Comparison of ENCODE assay signal across 13 cellular contexts in the genomic region with DNA sequence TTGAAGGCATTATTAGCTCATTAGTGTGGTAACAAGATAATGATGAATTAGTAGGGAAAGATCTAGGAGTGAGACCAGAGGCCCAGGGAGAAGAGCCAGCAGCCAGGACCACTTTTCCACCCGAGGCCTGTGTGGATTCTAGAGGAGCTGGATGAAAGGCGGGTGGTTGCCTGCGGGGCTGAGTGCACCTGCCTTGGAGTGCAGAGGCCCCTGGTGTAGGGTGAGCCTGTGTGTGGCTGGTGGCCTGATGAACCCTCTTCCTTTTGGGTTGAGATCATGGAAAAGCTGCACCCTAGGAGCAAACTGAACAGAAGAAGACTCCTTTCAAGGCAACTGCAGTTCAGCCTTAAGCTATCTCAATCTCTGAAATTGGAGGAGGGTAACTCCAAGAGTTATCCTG. TPM values are rescaled to one million over a fixed set of nuclear protein-coding genes. Genes with fewer than 3 reads are reported as not detected.
DNase-seq lines count a peak whose midpoint lies in the region; ATAC-seq, FAIRE-seq and TF ChIP-seq lines count a peak whose summit lies in the region.
"Had no signal": no experiment of that assay in that cellular context is flagged by ENCODE, and none has a peak within 500 bp of the region (broad histone marks: within the 10 kb centered on the region; RNA-seq: fewer than 3 reads in every experiment).

No MANE protein-coding gene starts in this region.

- no peak overlapping the region for H2AFZ ChIP-seq in neural progenitor cell (replicated peaks)

- H3K27me3 ChIP-seq in neural progenitor cell = no peaks in the 10 kb centered on the region

- peak; percentile 11 for DNase-seq in NCI-H146 treated with DMSO at 0.1 percent for 48 hours (lab: John Stamatoyannopoulos, UW; ENCODE audit: unreplicated experiment)
- DNase-seq in choroid plexus epithelial cell (ENCODE audit: low read depth) = no peak
- peak; percentile 52 for DNase-seq in neural progenitor cell (ENCODE audit: low spot score)
- no peak for DNase-seq in frontal cortex (ENCODE audit: low spot score in 2 of 2)
- no peak for DNase-seq in NCI-H2196 treated with DMSO at 0.1 percent for 48 hours (lab: John Stamatoyannopoulos, UW; ENCODE audit: unreplicated experiment)
- no peak for DNase-seq in stimulated activated naive B cell treated with anti-CD40 and anti-IgM and Interleukin-4, amounts not matched to agents 10 μg/mL and 1 μg/mL and 100 μg/mL, for 72 hours
- DNase-seq: activated T-cell treated with anti-CD3 and anti-CD28 coated beads, Interleukin-2, amount 50 U/mL, for 72 hours had no signal

- no peaks in the 10 kb centered on the region for H3K9me3 Mint-ChIP-seq in neural progenitor cell
- H3K9me3 Mint-ChIP-seq in stimulated activated naive B cell treated with anti-CD40 and anti-IgM and Interleukin-4, amounts not matched to agents 10 μg/mL and 1 μg/mL and 100 μg/mL, for 72 hours = no peaks in the 10 kb centered on the region
- H3K9me3 Mint-ChIP-seq: activated T-cell treated with anti-CD3 and anti-CD28 coated beads, Interleukin-2, amount 50 U/mL, for 72 hours had no signal

- H3K79me2 ChIP-seq in neural progenitor cell (ENCODE audit: low read depth) = no peaks in the 10 kb centered on the region

- FAIRE-seq in frontal cortex (lab: Jason Lieb, UNC) = no peak
- FAIRE-seq: TTC549 had no signal

- H3K4me1 Mint-ChIP-seq in neural progenitor cell = peaks cover 8% of the 10 kb centered on the region
- H3K4me1 Mint-ChIP-seq in stimulated activated naive B cell treated with anti-CD40 and anti-IgM and Interleukin-4, amounts not matched to agents 10 μg/mL and 1 μg/mL and 100 μg/mL, for 72 hours = no peaks in the 10 kb centered on the region

- H3K27ac Mint-ChIP-seq in neural progenitor cell = no peak overlapping the region
- H3K27ac Mint-ChIP-seq in stimulated activated naive B cell treated with anti-CD40 and anti-IgM and Interleukin-4, amounts not matched to agents 10 μg/mL and 1 μg/mL and 100 μg/mL, for 72 hours = no peak overlapping the region
- H3K27ac Mint-ChIP-seq: activated T-cell treated with anti-CD3 and anti-CD28 coated beads, Interleukin-2, amount 50 U/mL, for 72 hours had no signal

- H3K9me3 ChIP-seq in neural progenitor cell (ENCODE audit: low read depth) = no peaks in the 10 kb centered on the region
- H3K9me3 ChIP-seq: HAP-1 had no signal

- H4K20me1 ChIP-seq in neural progenitor cell (ENCODE audit: low read depth) = no peaks in the 10 kb centered on the region

- H3K36me3 Mint-ChIP-seq in neural progenitor cell = no peaks in the 10 kb centered on the region
- no peaks in the 10 kb centered on the region for H3K36me3 Mint-ChIP-seq in stimulated activated naive B cell treated with anti-CD40 and anti-IgM and Interleukin-4, amounts not matched to agents 10 μg/mL and 1 μg/mL and 100 μg/mL, for 72 hours

- H3K4me3 Mint-ChIP-seq in neural progenitor cell = no peak overlapping the region
- H3K4me3 Mint-ChIP-seq in stimulated activated naive B cell treated with anti-CD40 and anti-IgM and Interleukin-4, amounts not matched to agents 10 μg/mL and 1 μg/mL and 100 μg/mL, for 72 hours = no peak overlapping the region
- H3K4me3 Mint-ChIP-seq: activated T-cell treated with anti-CD3 and anti-CD28 coated beads, Interleukin-2, amount 50 U/mL, for 72 hours had no signal

- H3K36me3 ChIP-seq in neural progenitor cell = no peaks in the 10 kb centered on the region
- H3K36me3 ChIP-seq: HAP-1 had no signal

- H3K4me3 ChIP-seq in GM12875 (ENCODE audit: low read depth, low read length) (no peak overlapping the region), choroid plexus epithelial cell (ENCODE audit: low read depth, low read length) (no peak overlapping the region), neural progenitor cell (no peak overlapping the region)
- H3K4me3 ChIP-seq: HAP-1 had no signal

- H3K9ac ChIP-seq in neural progenitor cell = no peak overlapping the region

- TF ChIP-seq CTCF in GM12875 (IDR thresholded peaks at IDR 0.05; ENCODE audit: borderline replicate concordance, insufficient read depth, low read depth, low read length) (peak; percentile 34; the same call in 1 of the 2 replicates), choroid plexus epithelial cell (conservative IDR thresholded peaks at IDR 0.05; ENCODE audit: low read depth, low read length) (peak; percentile 29), neural progenitor cell (IDR thresholded peaks at IDR 0.05) (peak; percentile 51)

- no peak overlapping the region for H3K4me2 ChIP-seq in neural progenitor cell

- no peak overlapping the region for H3K27ac ChIP-seq in neural progenitor cell

- no peaks in the 10 kb centered on the region for H3K4me1 ChIP-seq in neural progenitor cell
- H3K4me1 ChIP-seq: HAP-1 had no signal

- no peak for ATAC-seq in GM18498 (IDR thresholded peaks at IDR 0.05; ENCODE audit: unreplicated experiment)
- no peak for ATAC-seq in stimulated activated naive B cell treated with anti-CD40 and anti-IgM and Interleukin-4, amounts not matched to agents 10 μg/mL and 1 μg/mL and 100 μg/mL, for 72 hours (replicated peaks)
- ATAC-seq: activated T-cell treated with anti-CD3 and anti-CD28 coated beads, Interleukin-2, amount 50 U/mL, for 72 hours had no signal

- H3K27me3 Mint-ChIP-seq in neural progenitor cell (ENCODE audit: insufficient read depth, low read depth) = no peaks in the 10 kb centered on the region
- H3K27me3 Mint-ChIP-seq in stimulated activated naive B cell treated with anti-CD40 and anti-IgM and Interleukin-4, amounts not matched to agents 10 μg/mL and 1 μg/mL and 100 μg/mL, for 72 hours = peaks cover 35 to 59% of the 10 kb centered on the region in 2 donors

- no peaks in the 10 kb centered on the region for H3F3A ChIP-seq in neural progenitor cell (ENCODE audit: low read depth)

RNA-seq across cellular contexts. Expression of gene TP53AIP1, which starts 5.9 kb away (rescaled TPM):
- total RNA-seq in neural progenitor cell (ENCODE audit: low replicate concordance) (not detected in 2 replicates), frontal cortex (0.41 TPM)
- total RNA-seq: glomerular endothelial cell, lung microvascular endothelial cell had no signal

RNA-seq across cellular contexts. Expression of gene KCNJ5, which starts 57.4 kb away (rescaled TPM):
- total RNA-seq in neural progenitor cell (ENCODE audit: low replicate concordance) = 0.03 TPM in 1 of 2 replicates, not detected in the other
- total RNA-seq in frontal cortex = 0.82 TPM
- total RNA-seq: lung microvascular endothelial cell had no signal

Comparison
In these comparisons a context has a peak if more than half of its experiments do, and no peak if none do; other contexts are left out.
1. DNase-seq: peak in NCI-H146 treated with DMSO at 0.1 percent for 48 hours (single experiment) and neural progenitor cell (single experiment); none in choroid plexus epithelial cell (single experiment), frontal cortex (0 of 2), NCI-H2196 treated with DMSO at 0.1 percent for 48 hours (single experiment) and stimulated activated naive B cell treated with anti-CD40 and anti-IgM and Interleukin-4, amounts not matched to agents 10 μg/mL and 1 μg/mL and 100 μg/mL, for 72 hours (single experiment).
2. Peak in every context shown above with its lines, with median percentiles within 50 percentile points of each other: CTCF ChIP-seq.